Comparison of ENCODE assay signal across 8 cellular contexts in genomic region chr3:27467545-27467944, GRCh38. TPM values are rescaled to one million over a fixed set of nuclear protein-coding genes. Genes with fewer than 3 reads are reported as not detected.
DNase-seq lines count a peak whose midpoint lies in the region; ATAC-seq and TF ChIP-seq lines count a peak whose summit lies in the region.

No MANE protein-coding gene starts in this region.

- H3K27me3 ChIP-seq in right lobe of liver: no peaks in the 10 kb centered on the region

- H3K9me3 ChIP-seq in right lobe of liver: no peaks in the 10 kb centered on the region

- no peaks in the 10 kb centered on the region for H3K4me1 ChIP-seq in right lobe of liver

- no peak overlapping the region for H3K4me3 ChIP-seq in right lobe of liver
- H3K4me3 ChIP-seq in lower leg skin (ENCODE audit: low read depth, poor library complexity, severe bottlenecking): no peak overlapping the region

- peak; percentile 40 for DNase-seq in DMS114 treated with DMSO at 0.1 percent for 48 hours (lab: John Stamatoyannopoulos, UW; ENCODE audit: unreplicated experiment)
- DNase-seq in NCI-H446 treated with DMSO at 0.1 percent for 48 hours (lab: John Stamatoyannopoulos, UW): peak; percentile 9
- DNase-seq in cerebellar cortex (ENCODE audit: low spot score): peak; percentile 47
- no peak for DNase-seq in right lobe of liver
- no peak for DNase-seq in lower leg skin (ENCODE audit: low spot score in 2 of 2)
- DNase-seq in activated gamma-delta T cell (lab: John Stamatoyannopoulos, UW): no peak

- peak; percentile 95 for ATAC-seq in GM18868 (IDR thresholded peaks at IDR 0.05; ENCODE audit: unreplicated experiment)
- peak; percentile 94 for ATAC-seq in HG02973 (IDR thresholded peaks at IDR 0.05; ENCODE audit: unreplicated experiment)
- peak; percentile 90 to 98 (median 94) for ATAC-seq in right lobe of liver

- TF ChIP-seq POLR2A in right lobe of liver (IDR thresholded peaks at IDR 0.05): no peak
- no peak for TF ChIP-seq POLR2A in lower leg skin (IDR thresholded peaks at IDR 0.05)

- H3K27ac ChIP-seq in right lobe of liver: no peak overlapping the region

- peak; percentile 58 to 79 (median 69) for TF ChIP-seq CTCF in right lobe of liver (IDR thresholded peaks at IDR 0.05)
- TF ChIP-seq CTCF in lower leg skin (IDR thresholded peaks at IDR 0.05): no peak

- WGBS in right lobe of liver (ENCODE audit: insufficient coverage, low coverage, low lambda C conversion rate, missing lambda C conversion rate): 7% methylated on average over 3 of the region's 3 CpGs
- 12 to 18% methylated on average over 3 of the region's 3 CpGs for WGBS in lower leg skin, 2 donors

- H3K36me3 ChIP-seq in right lobe of liver: no peaks in the 10 kb centered on the region

- intact Hi-C loops in right lobe of liver (cut with DNase I) (loop anchor here in 1 of 2 donors (10.0 kb wide), 1 partner anchor 153 kb away; no protein-coding TSS in a partner anchor), lower leg skin (cut with DNase I; ENCODE audit: low total_unique reads) (no loop called here)

RNA-seq across cellular contexts. Expression of gene SLC4A7, which starts 16.6 kb away (rescaled TPM):
- 1 to 10 TPM; 3.0 to 9.9 (median 5.8) TPM for total RNA-seq in right lobe of liver
- 10 to 100 TPM in 2 of 4 donors, 1 to 10 TPM in 2; 3.8 to 11.4 (median 9.9) TPM for total RNA-seq in lower leg skin

Comparison
In these comparisons a context has a peak if more than half of its experiments do, and no peak if none do; other contexts are left out.
1. DNase-seq: peak in DMS114 treated with DMSO at 0.1 percent for 48 hours (single experiment), NCI-H446 treated with DMSO at 0.1 percent for 48 hours (single experiment) and cerebellar cortex (single experiment); none in right lobe of liver (0 of 3), lower leg skin (0 of 2) and activated gamma-delta T cell (single experiment).
2. CTCF ChIP-seq: peak in right lobe of liver (4 of 4); none in lower leg skin (0 of 3).
3. Peak in every context shown above with its lines, with median percentiles within 50 percentile points of each other: ATAC-seq.